Comparison of ENCODE assay signal across 16 cellular contexts in the genomic region with DNA sequence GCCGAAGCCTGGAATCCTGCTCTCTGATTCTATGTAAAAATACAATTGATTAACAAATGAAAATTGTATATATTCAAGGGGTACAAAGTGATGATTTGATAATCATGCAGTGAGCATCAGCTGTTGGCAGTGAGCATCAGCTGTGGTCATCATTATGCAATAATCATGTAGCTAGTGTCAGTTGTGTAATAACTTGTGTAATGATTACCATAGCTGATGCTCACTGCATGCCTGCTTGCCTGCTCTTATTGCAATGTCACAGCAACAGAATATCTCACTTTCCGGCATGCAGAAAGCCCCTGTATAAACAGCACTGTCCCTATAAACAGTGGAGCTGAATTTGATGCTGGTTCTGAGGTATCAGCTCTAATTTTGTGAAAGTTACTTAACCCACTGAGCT. TPM values are rescaled to one million over a fixed set of nuclear protein-coding genes. Genes with fewer than 3 reads are reported as not detected.
DNase-seq lines count a peak whose midpoint lies in the region; ATAC-seq and TF ChIP-seq lines count a peak whose summit lies in the region.
"Had no signal": no experiment of that assay in that cellular context is flagged by ENCODE, and none has a peak within 500 bp of the region (broad histone marks: within the 10 kb centered on the region; RNA-seq: fewer than 3 reads in every experiment).

No MANE protein-coding gene starts in this region.

- TF ChIP-seq CTCF in AG10803 (conservative IDR thresholded peaks at IDR 0.05; ENCODE audit: low read length) (no peak), NB4 (IDR thresholded peaks at IDR 0.05; ENCODE audit: low read depth, low read length) (no peak), liver (IDR thresholded peaks at IDR 0.05; ENCODE audit: low read depth, low read length, missing input control) (no peak)

- no peak overlapping the region for H3K4me3 Mint-ChIP-seq in immature natural killer cell
- H3K4me3 Mint-ChIP-seq in activated CD4-positive, alpha-beta memory T cell treated with anti-CD3 and anti-CD28 coated beads for 36 hours = no peak overlapping the region
- H3K4me3 Mint-ChIP-seq: activated naive CD4-positive, alpha-beta T cell treated with anti-CD3 and anti-CD28 coated beads, Interleukin-2, amount 50 U/mL, for 24 hours; T-helper 17 cell had no signal

- peak; percentile 48 for DNase-seq in AG10803 (ENCODE audit: low read depth)
- peak; percentile 42 for DNase-seq in NB4 (ENCODE audit: low read depth)
- peak; percentile 22 for DNase-seq in epithelial cell of prostate (ENCODE audit: low read depth, low spot score)
- no peak for DNase-seq in immature natural killer cell
- DNase-seq in activated CD4-positive, alpha-beta memory T cell treated with anti-CD3 and anti-CD28 coated beads for 36 hours = no peak
- DNase-seq in cerebellar nuclear complex (lab: John Stamatoyannopoulos, UW) = no peak
- DNase-seq: ACHN, HCEC 1CT, NCI-H526 treated with DMSO at 0.1 percent for 48 hours, T-helper 17 cell had no signal

- CTCF ChIA-PET in activated CD4-positive, alpha-beta memory T cell treated with anti-CD3 and anti-CD28 coated beads for 36 hours (lab: Charles Lee) = no interaction called here

- H3K36me3 ChIP-seq in liver (ENCODE audit: control insufficient read depth in 4 of 4, insufficient read depth in 3 of 4, low read depth in 1 of 4, low read length in 3 of 4) = no peaks in the 10 kb centered on the region
- H3K36me3 ChIP-seq: cardiac muscle cell had no signal

- POLR2A ChIA-PET in activated CD4-positive, alpha-beta memory T cell treated with anti-CD3 and anti-CD28 coated beads for 36 hours (lab: Charles Lee) = no interaction called here

- H3K27me3 Mint-ChIP-seq in immature natural killer cell (ENCODE audit: low read depth in 3 of 3) = peaks cover 0 to 1% (median 0%) of the 10 kb centered on the region in 3 donors
- H3K27me3 Mint-ChIP-seq in activated CD4-positive, alpha-beta memory T cell treated with anti-CD3 and anti-CD28 coated beads for 36 hours = no peaks in the 10 kb centered on the region
- H3K27me3 Mint-ChIP-seq: activated naive CD4-positive, alpha-beta T cell treated with anti-CD3 and anti-CD28 coated beads, Interleukin-2, amount 50 U/mL, for 24 hours; progenitor cell of endocrine pancreas had no signal

- peak; percentile 49 to 54 for TF ChIP-seq RAD21 in liver (IDR thresholded peaks at IDR 0.05)

- no peak overlapping the region for H3K27ac Mint-ChIP-seq in immature natural killer cell
- H3K27ac Mint-ChIP-seq in activated CD4-positive, alpha-beta memory T cell treated with anti-CD3 and anti-CD28 coated beads for 36 hours = no peak overlapping the region
- H3K27ac Mint-ChIP-seq: activated naive CD4-positive, alpha-beta T cell treated with anti-CD3 and anti-CD28 coated beads, Interleukin-2, amount 50 U/mL, for 24 hours; T-helper 17 cell had no signal

- H3K27ac ChIP-seq in epithelial cell of prostate = no peak overlapping the region
- H3K27ac ChIP-seq in liver (ENCODE audit: low read depth in 1 of 2, low read length in 2 of 2) = peak overlapping the region; percentile 74 to 80
- H3K27ac ChIP-seq: cardiac muscle cell had no signal

- TF ChIP-seq POLR2A in NB4 (IDR thresholded peaks at IDR 0.05; ENCODE audit: extremely low read depth, insufficient read length) = no peak

- H3K9ac ChIP-seq in liver (ENCODE audit: low read depth in 1 of 2, low read length in 2 of 2) = peak overlapping the region in 1 of 2 donors; percentile 36

- no peaks in the 10 kb centered on the region for H3K27me3 ChIP-seq in liver (ENCODE audit: control insufficient read depth in 4 of 4, insufficient read depth in 4 of 4, low read length in 3 of 4)
- H3K27me3 ChIP-seq: cardiac muscle cell had no signal

- H3K4me3 ChIP-seq in AG10803 (ENCODE audit: low read length) (no peak overlapping the region), NB4 (ENCODE audit: low read depth, low read length) (no peak overlapping the region), liver (ENCODE audit: low read depth in 1 of 3, low read length in 3 of 3) (no peak overlapping the region)
- H3K4me3 ChIP-seq: cardiac muscle cell had no signal

- H3K9me3 Mint-ChIP-seq in immature natural killer cell = no peaks in the 10 kb centered on the region
- H3K9me3 Mint-ChIP-seq in activated CD4-positive, alpha-beta memory T cell treated with anti-CD3 and anti-CD28 coated beads for 36 hours = peaks cover 6% of the 10 kb centered on the region
- H3K9me3 Mint-ChIP-seq: activated naive CD4-positive, alpha-beta T cell treated with anti-CD3 and anti-CD28 coated beads, Interleukin-2, amount 50 U/mL, for 24 hours had no signal

- H3K36me3 Mint-ChIP-seq in immature natural killer cell = peaks cover 0 to 7% (median under 1%) of the 10 kb centered on the region in 3 donors
- H3K36me3 Mint-ChIP-seq in activated CD4-positive, alpha-beta memory T cell treated with anti-CD3 and anti-CD28 coated beads for 36 hours = no peaks in the 10 kb centered on the region

- H3K9me3 ChIP-seq in liver (ENCODE audit: control insufficient read depth in 4 of 4, low read length in 3 of 4) = no peaks in the 10 kb centered on the region

- no peaks in the 10 kb centered on the region for H3K4me1 Mint-ChIP-seq in immature natural killer cell
- no peaks in the 10 kb centered on the region for H3K4me1 Mint-ChIP-seq in activated CD4-positive, alpha-beta memory T cell treated with anti-CD3 and anti-CD28 coated beads for 36 hours (ENCODE audit: low read depth)
- H3K4me1 Mint-ChIP-seq: T-helper 17 cell had no signal

- H3K4me1 ChIP-seq in liver (ENCODE audit: control insufficient read depth in 4 of 4, insufficient read depth in 4 of 4, low read length in 3 of 4) = peaks cover 4 to 41% (median 17%) of the 10 kb centered on the region in 4 donors

- WGBS in liver = 41% methylated on average over 2 of the region's 2 CpGs

- intact Hi-C loops in activated CD4-positive, alpha-beta memory T cell treated with anti-CD3 and anti-CD28 coated beads for 36 hours (cut with micrococcal nuclease) = no loop called here

- ATAC-seq in HG02571 (IDR thresholded peaks at IDR 0.05; ENCODE audit: unreplicated experiment) = no peak
- ATAC-seq: Panc1, T-helper 17 cell had no signal

TF ChIP-seq in liver, 16 proteins besides CTCF, POLR2A, EP300 and RAD21 (continues in another document):
- TF ChIP-seq FOXA1 (IDR thresholded peaks at IDR 0.05) = peak; percentile 78
- TF ChIP-seq REST (IDR thresholded peaks at IDR 0.05) = peak; percentile 76
- TF ChIP-seq NR2F2 (IDR thresholded peaks at IDR 0.05) = no peak
- TF ChIP-seq, protein P1, sequence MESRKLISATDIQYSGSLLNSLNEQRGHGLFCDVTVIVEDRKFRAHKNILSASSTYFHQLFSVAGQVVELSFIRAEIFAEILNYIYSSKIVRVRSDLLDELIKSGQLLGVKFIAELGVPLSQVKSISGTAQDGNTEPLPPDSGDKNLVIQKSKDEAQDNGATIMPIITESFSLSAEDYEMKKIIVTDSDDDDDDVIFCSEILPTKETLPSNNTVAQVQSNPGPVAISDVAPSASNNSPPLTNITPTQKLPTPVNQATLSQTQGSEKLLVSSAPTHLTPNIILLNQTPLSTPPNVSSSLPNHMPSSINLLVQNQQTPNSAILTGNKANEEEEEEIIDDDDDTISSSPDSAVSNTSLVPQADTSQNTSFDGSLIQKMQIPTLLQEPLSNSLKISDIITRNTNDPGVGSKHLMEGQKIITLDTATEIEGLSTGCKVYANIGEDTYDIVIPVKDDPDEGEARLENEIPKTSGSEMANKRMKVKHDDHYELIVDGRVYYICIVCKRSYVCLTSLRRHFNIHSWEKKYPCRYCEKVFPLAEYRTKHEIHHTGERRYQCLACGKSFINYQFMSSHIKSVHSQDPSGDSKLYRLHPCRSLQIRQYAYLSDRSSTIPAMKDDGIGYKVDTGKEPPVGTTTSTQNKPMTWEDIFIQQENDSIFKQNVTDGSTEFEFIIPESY (IDR thresholded peaks at IDR 0.05) = peak; percentile 93
- TF ChIP-seq, protein P2, sequence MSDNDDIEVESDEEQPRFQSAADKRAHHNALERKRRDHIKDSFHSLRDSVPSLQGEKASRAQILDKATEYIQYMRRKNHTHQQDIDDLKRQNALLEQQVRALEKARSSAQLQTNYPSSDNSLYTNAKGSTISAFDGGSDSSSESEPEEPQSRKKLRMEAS (IDR thresholded peaks at IDR 0.05) = peak; percentile 83
- TF ChIP-seq SP1 (IDR thresholded peaks at IDR 0.05) = peak; percentile 87
- peak; percentile 81 for TF ChIP-seq YY1 (IDR thresholded peaks at IDR 0.05)
- TF ChIP-seq HNF4G (IDR thresholded peaks at IDR 0.05) = no peak
- peak; percentile 89 for TF ChIP-seq FOXA2 (IDR thresholded peaks at IDR 0.05)
- peak; percentile 57 to 91 for TF ChIP-seq JUND (IDR thresholded peaks at IDR 0.05)
- TF ChIP-seq TAF1 (conservative IDR thresholded peaks at IDR 0.05) = no peak

RNA-seq across cellular contexts. Expression of gene SULT1B1, which starts 46.8 kb away (rescaled TPM):
- total RNA-seq in liver = 10 to 100 TPM in 1 of 2 donors, under 1 TPM in 1; 0.28 to 30.5 TPM
- polyA plus RNA-seq in liver (10 to 100 TPM; 12.4 to 15.7 TPM), immature natural killer cell (10 to 100 TPM in 2 of 3 donors, 1 to 10 TPM in 1; 8.9 to 14.9 (median 11.0) TPM)
- total RNA-seq in activated CD4-positive, alpha-beta memory T cell treated with anti-CD3 and anti-CD28 coated beads for 36 hours = under 1 TPM; 0.68 to 0.76 TPM
- total RNA-seq: cardiac muscle cell had no signal
- polyA plus RNA-seq: cardiac muscle cell had no signal

Comparison
In these comparisons a context has a peak if more than half of its experiments do, and no peak if none do; other contexts are left out.
1. DNase-seq: peak in AG10803 (single experiment), NB4 (single experiment) and epithelial cell of prostate (single experiment); none in immature natural killer cell (0 of 3), activated CD4-positive, alpha-beta memory T cell treated with anti-CD3 and anti-CD28 coated beads for 36 hours (single experiment) and cerebellar nuclear complex (0 of 2).